Comparison of ENCODE assay signal across 19 cellular contexts in the genomic region with DNA sequence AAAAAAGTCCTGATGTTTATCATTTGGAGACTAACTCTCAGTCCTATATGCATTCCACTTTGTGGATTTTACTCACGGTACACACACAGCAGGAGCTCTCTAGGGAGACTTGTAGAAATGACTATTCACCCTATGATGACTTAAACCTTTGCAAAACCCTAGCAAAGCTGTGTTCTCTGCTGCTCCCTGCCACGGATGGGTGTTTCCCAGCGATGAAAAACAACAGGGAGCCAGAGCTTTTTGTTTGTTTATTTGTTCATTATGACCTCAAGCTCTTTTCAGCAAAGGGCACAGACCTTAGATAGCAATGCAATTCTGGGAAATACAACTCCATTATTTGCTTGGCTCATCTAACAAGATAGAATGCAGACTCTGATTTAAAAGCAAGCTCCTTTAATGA.
DNase-seq lines count a peak whose midpoint lies in the region; ATAC-seq and TF ChIP-seq lines count a peak whose summit lies in the region.
"Had no signal": no experiment of that assay in that cellular context is flagged by ENCODE, and none has a peak within 500 bp of the region (broad histone marks: within the 10 kb centered on the region; RNA-seq: fewer than 3 reads in every experiment).

No MANE protein-coding gene starts in this region.

- 18% methylated on average over 1 of the region's 3 CpGs for WGBS in mesenchymal stem cell

- no peak overlapping the region for H3K27ac ChIP-seq in PC-3 (ENCODE audit: low read length)
- no peak overlapping the region for H3K27ac ChIP-seq in mesenchymal stem cell (ENCODE audit: low read length, poor library complexity, severe bottlenecking)
- H3K27ac ChIP-seq: psoas muscle had no signal

- no peaks in the 10 kb centered on the region for H4K20me1 ChIP-seq in PC-3 (ENCODE audit: low read length)

- no peak overlapping the region for H3K4ac ChIP-seq in mesenchymal stem cell (ENCODE audit: low read depth in 1 of 2, low read length in 2 of 2)

- no peak overlapping the region for H2BK120ac ChIP-seq in mesenchymal stem cell (ENCODE audit: low read depth, low read length)

- DNase-seq in EH (ENCODE audit: low read depth) (peak; percentile 47), PC-3 (no peak), mesenchymal stem cell (peak; percentile 23), NAMALWA (ENCODE audit: low spot score) (no peak), DMS79 (lab: John Stamatoyannopoulos, UW) (no peak)
- DNase-seq in activated CD4-positive, alpha-beta T cell treated with anti-CD3 and anti-CD28 coated beads, Interleukin-2, amount 50 U/mL, for 1 hour: no peak
- DNase-seq: activated naive CD4-positive, alpha-beta T cell treated with anti-CD3 and anti-CD28 coated beads for 36 hours; C1 segment of cervical spinal cord; dorsolateral prefrontal cortex; KBM-7; naive thymus-derived CD4-positive, alpha-beta T cell; NCI-H146; NCI-H524; psoas muscle; stimulated activated CD4-positive, alpha-beta T cell treated with anti-CD3 and anti-CD28 coated beads, Interleukin-15, amount 100 ng/mL, for 24 hours had no signal

- no peaks in the 10 kb centered on the region for H3K79me2 ChIP-seq in PC-3 (ENCODE audit: low read length)

- H3F3A ChIP-seq in PC-3 (ENCODE audit: low read length, unreplicated experiment): no peaks in the 10 kb centered on the region

- no peaks in the 10 kb centered on the region for H3K9me2 ChIP-seq in PC-3 (replicated peaks; ENCODE audit: low read length)

- H3K27me3 ChIP-seq in PC-3 (ENCODE audit: low read length) (no peaks in the 10 kb centered on the region), mesenchymal stem cell (ENCODE audit: control insufficient read depth in 1 of 2, insufficient read depth in 1 of 2, low read length in 2 of 2) (no peaks in the 10 kb centered on the region)

- no peak overlapping the region for H3K4me3 ChIP-seq in PC-3 (ENCODE audit: low read length)
- H3K4me3 ChIP-seq in mesenchymal stem cell (ENCODE audit: insufficient read depth in 1 of 2, low read depth in 1 of 2, low read length in 2 of 2): no peak overlapping the region
- H3K4me3 ChIP-seq: dorsolateral prefrontal cortex, lung, psoas muscle had no signal

- no TSS peak for BruUV-seq in PC-3 (replicated peaks; lab: Mats Ljungman, UMichigan)

- H2AFZ ChIP-seq in PC-3 (ENCODE audit: low read length): no peak overlapping the region
- no peak overlapping the region for H2AFZ ChIP-seq in mesenchymal stem cell (ENCODE audit: low read depth, low read length)

- H3K9me3 ChIP-seq in PC-3 (ENCODE audit: low read length) (no peaks in the 10 kb centered on the region), mesenchymal stem cell (ENCODE audit: control insufficient read depth, low read length) (no peaks in the 10 kb centered on the region)
- H3K9me3 ChIP-seq: psoas muscle had no signal

- no peaks in the 10 kb centered on the region for H3K36me3 ChIP-seq in PC-3 (ENCODE audit: low read depth, low read length)
- H3K36me3 ChIP-seq in mesenchymal stem cell (ENCODE audit: control insufficient read depth in 1 of 2, insufficient read depth in 2 of 2, low read depth in 1 of 2, low read length in 2 of 2): no peaks in the 10 kb centered on the region

- no peak for TF ChIP-seq CTCF in PC-3 (conservative IDR thresholded peaks at IDR 0.05; ENCODE audit: low read depth, low read length)

- no peak overlapping the region for H3K14ac ChIP-seq in mesenchymal stem cell (ENCODE audit: low read length in 2 of 2)

- H3K23ac ChIP-seq in mesenchymal stem cell (ENCODE audit: low read length in 2 of 2): no peak overlapping the region

- H3K18ac ChIP-seq in mesenchymal stem cell (ENCODE audit: low read depth in 1 of 2, low read length in 2 of 2): no peak overlapping the region

- H4K91ac ChIP-seq in mesenchymal stem cell (ENCODE audit: low read length): no peak overlapping the region

- peaks cover 7% of the 10 kb centered on the region; the same call in 1 of the 2 replicates for H3K4me1 ChIP-seq in PC-3 (ENCODE audit: insufficient read depth, low read length)
- H3K4me1 ChIP-seq in mesenchymal stem cell (ENCODE audit: control insufficient read depth, insufficient read depth, low read depth, low read length): no peaks in the 10 kb centered on the region
- H3K4me1 ChIP-seq: psoas muscle had no signal

- H2BK12ac ChIP-seq in mesenchymal stem cell (ENCODE audit: low read length in 2 of 2): no peak overlapping the region

- CTCF ChIA-PET in PC-3 (lab: Charles Lee): no interaction called here

- peak; percentile 46 for ATAC-seq in HG02852 (IDR thresholded peaks at IDR 0.05; ENCODE audit: unreplicated experiment)
- ATAC-seq in PC-3: peak; percentile 44
- no peak for ATAC-seq in GM18511 (IDR thresholded peaks at IDR 0.05; ENCODE audit: unreplicated experiment)
- ATAC-seq: naive thymus-derived CD4-positive, alpha-beta T cell; Panc1; psoas muscle had no signal

- no peak overlapping the region for H2BK5ac ChIP-seq in mesenchymal stem cell (ENCODE audit: low read depth, low read length, poor library complexity, severe bottlenecking)

- H3K4me2 ChIP-seq in PC-3 (ENCODE audit: low read length) (no peak overlapping the region), mesenchymal stem cell (ENCODE audit: low read length, poor library complexity, severe bottlenecking) (no peak overlapping the region)

- POLR2A ChIA-PET in PC-3 (lab: Charles Lee; ENCODE audit: unreplicated experiment): interaction anchor here (0.5 kb wide), 1 partner anchor 1575 kb away, joined by 9 read pairs; no protein-coding TSS in a partner anchor

- H2BK15ac ChIP-seq in mesenchymal stem cell (ENCODE audit: low read depth, poor library complexity, severe bottlenecking): no peak overlapping the region

- intact Hi-C loops in PC-3 (cut with micrococcal nuclease): no loop called here

- H4K8ac ChIP-seq in mesenchymal stem cell (ENCODE audit: low read length): no peak overlapping the region

- H2AK5ac ChIP-seq in mesenchymal stem cell (ENCODE audit: low read length, severe bottlenecking): no peak overlapping the region

- no peaks in the 10 kb centered on the region for H3K79me1 ChIP-seq in mesenchymal stem cell (replicated peaks; ENCODE audit: low read length, poor library complexity, severe bottlenecking)

- no peak overlapping the region for H3K9ac ChIP-seq in PC-3 (ENCODE audit: low read length)
- peak overlapping the region; percentile 64 for H3K9ac ChIP-seq in mesenchymal stem cell (ENCODE audit: low read length)

Comparison
In these comparisons a context has a peak if more than half of its experiments do, and no peak if none do; other contexts are left out.
1. DNase-seq: peak in EH (single experiment) and mesenchymal stem cell (single experiment); none in PC-3 (single experiment), NAMALWA (single experiment), activated CD4-positive, alpha-beta T cell treated with anti-CD3 and anti-CD28 coated beads, Interleukin-2, amount 50 U/mL, for 1 hour (single experiment) and DMS79 (single experiment).